In genomic region chr17:17413215-17413792, GRCh38 we compare ENCODE assay signal across 1 cellular context.
TF ChIP-seq lines count a peak whose summit lies in the region.

No MANE protein-coding gene starts in this region.

TF ChIP-seq in IMR-90, 13 proteins besides CTCF, POLR2A, EP300 and RAD21:
- TF ChIP-seq RCOR1 (IDR thresholded peaks at IDR 0.05; ENCODE audit: insufficient replicate concordance, low read length) (no peak), NFE2L2 (IDR thresholded peaks at IDR 0.05; ENCODE audit: low read depth, low read length) (no peak), FOS (IDR thresholded peaks at IDR 0.05; ENCODE audit: low read depth, low read length) (no peak), MXI1 (IDR thresholded peaks at IDR 0.05; ENCODE audit: borderline replicate concordance, low read depth, low read length) (no peak), BHLHE40 (IDR thresholded peaks at IDR 0.05; ENCODE audit: low read depth, low read length) (no peak), MAFK (IDR thresholded peaks at IDR 0.05; ENCODE audit: low read depth, low read length) (no peak), MAZ (IDR thresholded peaks at IDR 0.05; ENCODE audit: borderline replicate concordance, low read depth, low read length) (no peak), SMC3 (IDR thresholded peaks at IDR 0.05; ENCODE audit: low read depth, low read length) (no peak)
- TF ChIP-seq, protein P1, sequence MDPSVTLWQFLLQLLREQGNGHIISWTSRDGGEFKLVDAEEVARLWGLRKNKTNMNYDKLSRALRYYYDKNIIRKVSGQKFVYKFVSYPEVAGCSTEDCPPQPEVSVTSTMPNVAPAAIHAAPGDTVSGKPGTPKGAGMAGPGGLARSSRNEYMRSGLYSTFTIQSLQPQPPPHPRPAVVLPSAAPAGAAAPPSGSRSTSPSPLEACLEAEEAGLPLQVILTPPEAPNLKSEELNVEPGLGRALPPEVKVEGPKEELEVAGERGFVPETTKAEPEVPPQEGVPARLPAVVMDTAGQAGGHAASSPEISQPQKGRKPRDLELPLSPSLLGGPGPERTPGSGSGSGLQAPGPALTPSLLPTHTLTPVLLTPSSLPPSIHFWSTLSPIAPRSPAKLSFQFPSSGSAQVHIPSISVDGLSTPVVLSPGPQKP (IDR thresholded peaks at IDR 0.05; ENCODE audit: borderline replicate concordance, low read depth, low read length) = no peak
